ENCODE assay signal across 8 cellular contexts in genomic region chr5:134738963-134739661, GRCh38. TPM values are rescaled to one million over a fixed set of nuclear protein-coding genes. Genes with fewer than 3 reads are reported as not detected.
A peak's percentile ranks its signal among the peaks of the same experiment; 100 is the strongest.
DNase-seq lines count a peak whose midpoint lies in the region; ATAC-seq and TF ChIP-seq lines count a peak whose summit lies in the region.

No MANE protein-coding gene starts in this region.

- peaks cover 6% of the 10 kb centered on the region for H3K36me3 Mint-ChIP-seq in activated T-cell treated with anti-CD3 and anti-CD28 coated beads, Interleukin-2, amount 50 U/mL, for 4 hours (ENCODE audit: insufficient read depth)
- H3K36me3 Mint-ChIP-seq in natural killer cell = no peaks in the 10 kb centered on the region

- H3K4me3 Mint-ChIP-seq in activated T-cell treated with anti-CD3 and anti-CD28 coated beads, Interleukin-2, amount 50 U/mL, for 4 hours = peak overlapping the region; percentile 98
- peak overlapping the region; percentile 98 for H3K4me3 Mint-ChIP-seq in natural killer cell

- H3K4me3 ChIP-seq in BLaER1 (peak overlapping the region; percentile 77), fibroblast of lung (replicated peaks in 1 of 4; ENCODE audit: control extremely low read depth in 1 of 4, insufficient read depth in 1 of 4, low read depth in 3 of 4, low read length in 4 of 4) (peak overlapping the region; percentile 68 to 94 (median 90))

- H4K20me1 ChIP-seq in BLaER1 (peaks cover 29% of the 10 kb centered on the region; the same call in 1 of the 2 replicates), fibroblast of lung (ENCODE audit: control insufficient read depth, extremely low read depth, insufficient read depth, low read length) (no peaks in the 10 kb centered on the region)

- H3K9ac ChIP-seq in BLaER1 = peak overlapping the region; percentile 83
- peak overlapping the region; percentile 93 for H3K9ac ChIP-seq in fibroblast of lung (ENCODE audit: insufficient read depth, low read length)

- no peaks in the 10 kb centered on the region for H3K27me3 ChIP-seq in BLaER1
- H3K27me3 ChIP-seq in fibroblast of lung (ENCODE audit: control insufficient read depth, insufficient read depth, low read length) = no peaks in the 10 kb centered on the region

- peaks cover 23% of the 10 kb centered on the region for H3K4me1 ChIP-seq in BLaER1
- peaks cover 2% of the 10 kb centered on the region for H3K4me1 ChIP-seq in fibroblast of lung (ENCODE audit: control insufficient read depth, extremely low read depth, insufficient read depth, low read length)

- H3K4me1 Mint-ChIP-seq in activated T-cell treated with anti-CD3 and anti-CD28 coated beads, Interleukin-2, amount 50 U/mL, for 4 hours (ENCODE audit: low read depth) = peaks cover 26% of the 10 kb centered on the region
- peaks cover 16 to 27% of the 10 kb centered on the region in 2 donors for H3K4me1 Mint-ChIP-seq in natural killer cell

- DNase-seq in NCI-H526 (lab: John Stamatoyannopoulos, UW) = peak; percentile 36 to 38
- DNase-seq in activated T-cell treated with anti-CD3 and anti-CD28 coated beads, Interleukin-2, amount 50 U/mL, for 4 hours = peak; percentile 15
- peak; percentile 37 to 53 for DNase-seq in fibroblast of lung (ENCODE audit: low read depth in 2 of 2)
- no peak for DNase-seq in natural killer cell
- no peak for DNase-seq in NCI-H2081 treated with DMSO at 0.1 percent for 48 hours (lab: John Stamatoyannopoulos, UW)

- H3K9me3 Mint-ChIP-seq in activated T-cell treated with anti-CD3 and anti-CD28 coated beads, Interleukin-2, amount 50 U/mL, for 4 hours = no peaks in the 10 kb centered on the region
- no peaks in the 10 kb centered on the region for H3K9me3 Mint-ChIP-seq in natural killer cell

- peaks cover 23% of the 10 kb centered on the region for H3K79me2 ChIP-seq in fibroblast of lung (ENCODE audit: control insufficient read depth, insufficient read depth, low read length)

- no peaks in the 10 kb centered on the region for H3K27me3 Mint-ChIP-seq in activated T-cell treated with anti-CD3 and anti-CD28 coated beads, Interleukin-2, amount 50 U/mL, for 4 hours (ENCODE audit: low read depth)
- no peaks in the 10 kb centered on the region for H3K27me3 Mint-ChIP-seq in natural killer cell (ENCODE audit: low read depth in 2 of 2)

- H3K27ac ChIP-seq in BLaER1 (peak overlapping the region; percentile 82), fibroblast of lung (ENCODE audit: insufficient read depth, low read length) (peak overlapping the region; percentile 81)

- no peaks in the 10 kb centered on the region for H3K9me3 ChIP-seq in BLaER1
- H3K9me3 ChIP-seq in fibroblast of lung (ENCODE audit: control insufficient read depth, insufficient read depth, low read depth, low read length) = no peaks in the 10 kb centered on the region

- peak; percentile 26 for ATAC-seq in GM21529 (IDR thresholded peaks at IDR 0.05; ENCODE audit: unreplicated experiment)
- peak; percentile 21 to 36 for ATAC-seq in activated T-cell treated with anti-CD3 and anti-CD28 coated beads, Interleukin-2, amount 50 U/mL, for 4 hours
- no peak for ATAC-seq in natural killer cell
- ATAC-seq in HG03039 (IDR thresholded peaks at IDR 0.05; ENCODE audit: unreplicated experiment) = no peak

- intact Hi-C loops in natural killer cell (cut with micrococcal nuclease) = loop anchor here (1.0 to 2.0 kb wide), 5 partner anchors 19 to 368 kb away; partner anchors contain the start of genes C5orf24, DDX46, PCBD2 and TXNDC15

- H2AFZ ChIP-seq in fibroblast of lung (ENCODE audit: low read length) = peak overlapping the region; percentile 93

- H3K27ac Mint-ChIP-seq in natural killer cell = peak overlapping the region; percentile 96 to 97

- peak overlapping the region; percentile 90 for H3K4me2 ChIP-seq in BLaER1
- peak overlapping the region; percentile 94 for H3K4me2 ChIP-seq in fibroblast of lung (ENCODE audit: extremely low read depth, insufficient read depth, low read length)

- TF ChIP-seq CTCF in fibroblast of lung (conservative IDR thresholded peaks at IDR 0.05 in 1 of 2, IDR thresholded peaks at IDR 0.05 in 1 of 2; ENCODE audit: low read depth in 1 of 2, low read length in 2 of 2) (no peak), natural killer cell (IDR thresholded peaks at IDR 0.05) (no peak)

- H3K36me3 ChIP-seq in BLaER1 = peaks cover 33% of the 10 kb centered on the region
- peaks cover 3% of the 10 kb centered on the region for H3K36me3 ChIP-seq in fibroblast of lung (ENCODE audit: control insufficient read depth, insufficient read depth, low read length)

RNA-seq across cellular contexts. Expression of gene CAMLG, which starts 0.8 kb away (rescaled TPM):
- total RNA-seq in activated T-cell treated with anti-CD3 and anti-CD28 coated beads, Interleukin-2, amount 50 U/mL, for 4 hours = 10 to 100 TPM; 21.7 to 24.5 (median 23.1) TPM
- total RNA-seq in fibroblast of lung (60.1 and 69.1 TPM in 2 replicates), natural killer cell (10 to 100 TPM; 23.5 to 35.9 (median 34.6) TPM)
- 27.4 and 39.3 TPM in 2 replicates for polyA plus RNA-seq in fibroblast of lung
- polyA plus RNA-seq in fibroblast of lung (2012) = 36.9 and 49.4 TPM in 2 replicates
- polyA minus RNA-seq in fibroblast of lung (ENCODE audit: low replicate concordance) = 3.0 and 4.0 TPM in 2 replicates

RNA-seq across cellular contexts. Expression of gene DDX46, which starts 19.5 kb away (rescaled TPM):
- 10 to 100 TPM; 70.9 to 80.8 (median 72.2) TPM for total RNA-seq in activated T-cell treated with anti-CD3 and anti-CD28 coated beads, Interleukin-2, amount 50 U/mL, for 4 hours
- total RNA-seq in fibroblast of lung (15.9 and 18.7 TPM in 2 replicates), natural killer cell (10 to 100 TPM; 61.4 to 74.8 (median 67.2) TPM)
- 32.6 and 38.1 TPM in 2 replicates for polyA plus RNA-seq in fibroblast of lung
- 42.1 and 43.5 TPM in 2 replicates for polyA plus RNA-seq in fibroblast of lung (2012)
- polyA minus RNA-seq in fibroblast of lung (ENCODE audit: low replicate concordance) = 5.8 and 7.6 TPM in 2 replicates

Comparison
In these comparisons a context has a peak if more than half of its experiments do, and no peak if none do; other contexts are left out.
1. ATAC-seq: peak in GM21529 (single experiment) and activated T-cell treated with anti-CD3 and anti-CD28 coated beads, Interleukin-2, amount 50 U/mL, for 4 hours (2 of 2); none in natural killer cell (0 of 3) and HG03039 (single experiment).
2. DNase-seq: peak in NCI-H526 (2 of 2), activated T-cell treated with anti-CD3 and anti-CD28 coated beads, Interleukin-2, amount 50 U/mL, for 4 hours (single experiment) and fibroblast of lung (2 of 2); none in natural killer cell (single experiment) and NCI-H2081 treated with DMSO at 0.1 percent for 48 hours (single experiment).